In the genomic region with DNA sequence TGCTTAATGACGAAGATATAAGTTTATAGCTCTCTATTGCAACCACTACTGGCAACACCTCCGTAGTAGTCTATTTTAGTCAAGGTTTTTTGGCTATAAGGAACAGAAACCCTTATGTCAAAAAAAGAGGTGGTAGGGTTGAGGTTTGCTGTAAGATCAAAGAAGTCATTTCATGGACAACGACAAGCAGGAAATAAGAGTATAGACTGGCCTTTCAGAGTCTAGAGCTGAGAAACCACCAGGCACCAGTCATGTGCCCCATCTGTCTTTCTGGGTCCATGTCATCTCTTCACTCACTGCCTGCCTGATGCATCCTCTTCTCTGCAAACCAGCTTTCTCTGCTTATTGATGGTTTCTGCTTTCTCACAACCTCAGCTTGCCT, we compare ENCODE assay signal across 2 cellular contexts.
TF ChIP-seq lines count a peak whose summit lies in the region.

No MANE protein-coding gene starts in this region.

TF ChIP-seq in IMR-90, 13 proteins besides CTCF, POLR2A, EP300 and RAD21 (continued from another document):
- TF ChIP-seq, protein P1, sequence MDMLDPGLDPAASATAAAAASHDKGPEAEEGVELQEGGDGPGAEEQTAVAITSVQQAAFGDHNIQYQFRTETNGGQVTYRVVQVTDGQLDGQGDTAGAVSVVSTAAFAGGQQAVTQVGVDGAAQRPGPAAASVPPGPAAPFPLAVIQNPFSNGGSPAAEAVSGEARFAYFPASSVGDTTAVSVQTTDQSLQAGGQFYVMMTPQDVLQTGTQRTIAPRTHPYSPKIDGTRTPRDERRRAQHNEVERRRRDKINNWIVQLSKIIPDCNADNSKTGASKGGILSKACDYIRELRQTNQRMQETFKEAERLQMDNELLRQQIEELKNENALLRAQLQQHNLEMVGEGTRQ (IDR thresholded peaks at IDR 0.05; ENCODE audit: low read depth, low read length) = no peak
- no peak for TF ChIP-seq RFX5 (IDR thresholded peaks at IDR 0.05; ENCODE audit: low read depth, low read length)
- no peak for TF ChIP-seq NFE2L2 (IDR thresholded peaks at IDR 0.05; ENCODE audit: low read depth, low read length)
- TF ChIP-seq MAZ (IDR thresholded peaks at IDR 0.05; ENCODE audit: borderline replicate concordance, low read depth, low read length) = no peak
- TF ChIP-seq CEBPB (IDR thresholded peaks at IDR 0.05; ENCODE audit: low read depth, low read length) = no peak

TF ChIP-seq in GM23338, 12 proteins besides CTCF, POLR2A, EP300 and RAD21 (continued from another document):
- no peak for TF ChIP-seq CREB1 (CRISPR knock-in tag; IDR thresholded peaks at IDR 0.05; ENCODE audit: low read depth)
- TF ChIP-seq ZNF114 (CRISPR knock-in tag; IDR thresholded peaks at IDR 0.05) = no peak
- TF ChIP-seq, protein P2, sequence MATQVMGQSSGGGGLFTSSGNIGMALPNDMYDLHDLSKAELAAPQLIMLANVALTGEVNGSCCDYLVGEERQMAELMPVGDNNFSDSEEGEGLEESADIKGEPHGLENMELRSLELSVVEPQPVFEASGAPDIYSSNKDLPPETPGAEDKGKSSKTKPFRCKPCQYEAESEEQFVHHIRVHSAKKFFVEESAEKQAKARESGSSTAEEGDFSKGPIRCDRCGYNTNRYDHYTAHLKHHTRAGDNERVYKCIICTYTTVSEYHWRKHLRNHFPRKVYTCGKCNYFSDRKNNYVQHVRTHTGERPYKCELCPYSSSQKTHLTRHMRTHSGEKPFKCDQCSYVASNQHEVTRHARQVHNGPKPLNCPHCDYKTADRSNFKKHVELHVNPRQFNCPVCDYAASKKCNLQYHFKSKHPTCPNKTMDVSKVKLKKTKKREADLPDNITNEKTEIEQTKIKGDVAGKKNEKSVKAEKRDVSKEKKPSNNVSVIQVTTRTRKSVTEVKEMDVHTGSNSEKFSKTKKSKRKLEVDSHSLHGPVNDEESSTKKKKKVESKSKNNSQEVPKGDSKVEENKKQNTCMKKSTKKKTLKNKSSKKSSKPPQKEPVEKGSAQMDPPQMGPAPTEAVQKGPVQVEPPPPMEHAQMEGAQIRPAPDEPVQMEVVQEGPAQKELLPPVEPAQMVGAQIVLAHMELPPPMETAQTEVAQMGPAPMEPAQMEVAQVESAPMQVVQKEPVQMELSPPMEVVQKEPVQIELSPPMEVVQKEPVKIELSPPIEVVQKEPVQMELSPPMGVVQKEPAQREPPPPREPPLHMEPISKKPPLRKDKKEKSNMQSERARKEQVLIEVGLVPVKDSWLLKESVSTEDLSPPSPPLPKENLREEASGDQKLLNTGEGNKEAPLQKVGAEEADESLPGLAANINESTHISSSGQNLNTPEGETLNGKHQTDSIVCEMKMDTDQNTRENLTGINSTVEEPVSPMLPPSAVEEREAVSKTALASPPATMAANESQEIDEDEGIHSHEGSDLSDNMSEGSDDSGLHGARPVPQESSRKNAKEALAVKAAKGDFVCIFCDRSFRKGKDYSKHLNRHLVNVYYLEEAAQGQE (IDR thresholded peaks at IDR 0.05; ENCODE audit: unreplicated experiment) = no peak
- no peak for TF ChIP-seq NANOG (IDR thresholded peaks at IDR 0.05; ENCODE audit: borderline replicate concordance)
- no peak for TF ChIP-seq JUNB (IDR thresholded peaks at IDR 0.05; ENCODE audit: unreplicated experiment)
- TF ChIP-seq, protein P3, sequence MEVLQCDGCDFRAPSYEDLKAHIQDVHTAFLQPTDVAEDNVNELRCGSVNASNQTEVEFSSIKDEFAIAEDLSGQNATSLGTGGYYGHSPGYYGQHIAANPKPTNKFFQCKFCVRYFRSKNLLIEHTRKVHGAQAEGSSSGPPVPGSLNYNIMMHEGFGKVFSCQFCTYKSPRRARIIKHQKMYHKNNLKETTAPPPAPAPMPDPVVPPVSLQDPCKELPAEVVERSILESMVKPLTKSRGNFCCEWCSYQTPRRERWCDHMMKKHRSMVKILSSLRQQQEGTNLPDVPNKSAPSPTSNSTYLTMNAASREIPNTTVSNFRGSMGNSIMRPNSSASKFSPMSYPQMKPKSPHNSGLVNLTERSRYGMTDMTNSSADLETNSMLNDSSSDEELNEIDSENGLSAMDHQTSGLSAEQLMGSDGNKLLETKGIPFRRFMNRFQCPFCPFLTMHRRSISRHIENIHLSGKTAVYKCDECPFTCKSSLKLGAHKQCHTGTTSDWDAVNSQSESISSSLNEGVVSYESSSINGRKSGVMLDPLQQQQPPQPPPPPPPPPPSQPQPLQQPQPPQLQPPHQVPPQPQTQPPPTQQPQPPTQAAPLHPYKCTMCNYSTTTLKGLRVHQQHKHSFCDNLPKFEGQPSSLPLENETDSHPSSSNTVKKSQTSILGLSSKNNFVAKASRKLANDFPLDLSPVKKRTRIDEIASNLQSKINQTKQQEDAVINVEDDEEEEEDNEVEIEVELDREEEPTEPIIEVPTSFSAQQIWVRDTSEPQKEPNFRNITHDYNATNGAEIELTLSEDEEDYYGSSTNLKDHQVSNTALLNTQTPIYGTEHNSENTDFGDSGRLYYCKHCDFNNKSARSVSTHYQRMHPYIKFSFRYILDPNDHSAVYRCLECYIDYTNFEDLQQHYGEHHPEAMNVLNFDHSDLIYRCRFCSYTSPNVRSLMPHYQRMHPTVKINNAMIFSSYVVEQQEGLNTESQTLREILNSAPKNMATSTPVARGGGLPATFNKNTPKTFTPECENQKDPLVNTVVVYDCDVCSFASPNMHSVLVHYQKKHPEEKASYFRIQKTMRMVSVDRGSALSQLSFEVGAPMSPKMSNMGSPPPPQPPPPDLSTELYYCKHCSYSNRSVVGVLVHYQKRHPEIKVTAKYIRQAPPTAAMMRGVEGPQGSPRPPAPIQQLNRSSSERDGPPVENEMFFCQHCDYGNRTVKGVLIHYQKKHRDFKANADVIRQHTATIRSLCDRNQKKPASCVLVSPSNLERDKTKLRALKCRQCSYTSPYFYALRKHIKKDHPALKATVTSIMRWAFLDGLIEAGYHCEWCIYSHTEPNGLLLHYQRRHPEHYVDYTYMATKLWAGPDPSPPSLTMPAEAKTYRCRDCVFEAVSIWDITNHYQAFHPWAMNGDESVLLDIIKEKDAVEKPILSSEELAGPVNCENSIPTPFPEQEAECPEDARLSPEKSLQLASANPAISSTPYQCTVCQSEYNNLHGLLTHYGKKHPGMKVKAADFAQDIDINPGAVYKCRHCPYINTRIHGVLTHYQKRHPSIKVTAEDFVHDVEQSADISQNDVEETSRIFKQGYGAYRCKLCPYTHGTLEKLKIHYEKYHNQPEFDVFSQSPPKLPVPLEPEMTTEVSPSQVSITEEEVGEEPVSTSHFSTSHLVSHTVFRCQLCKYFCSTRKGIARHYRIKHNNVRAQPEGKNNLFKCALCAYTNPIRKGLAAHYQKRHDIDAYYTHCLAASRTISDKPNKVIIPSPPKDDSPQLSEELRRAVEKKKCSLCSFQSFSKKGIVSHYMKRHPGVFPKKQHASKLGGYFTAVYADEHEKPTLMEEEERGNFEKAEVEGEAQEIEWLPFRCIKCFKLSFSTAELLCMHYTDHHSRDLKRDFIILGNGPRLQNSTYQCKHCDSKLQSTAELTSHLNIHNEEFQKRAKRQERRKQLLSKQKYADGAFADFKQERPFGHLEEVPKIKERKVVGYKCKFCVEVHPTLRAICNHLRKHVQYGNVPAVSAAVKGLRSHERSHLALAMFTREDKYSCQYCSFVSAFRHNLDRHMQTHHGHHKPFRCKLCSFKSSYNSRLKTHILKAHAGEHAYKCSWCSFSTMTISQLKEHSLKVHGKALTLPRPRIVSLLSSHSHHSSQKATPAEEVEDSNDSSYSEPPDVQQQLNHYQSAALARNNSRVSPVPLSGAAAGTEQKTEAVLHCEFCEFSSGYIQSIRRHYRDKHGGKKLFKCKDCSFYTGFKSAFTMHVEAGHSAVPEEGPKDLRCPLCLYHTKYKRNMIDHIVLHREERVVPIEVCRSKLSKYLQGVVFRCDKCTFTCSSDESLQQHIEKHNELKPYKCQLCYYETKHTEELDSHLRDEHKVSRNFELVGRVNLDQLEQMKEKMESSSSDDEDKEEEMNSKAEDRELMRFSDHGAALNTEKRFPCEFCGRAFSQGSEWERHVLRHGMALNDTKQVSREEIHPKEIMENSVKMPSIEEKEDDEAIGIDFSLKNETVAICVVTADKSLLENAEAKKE (CRISPR knock-in tag; IDR thresholded peaks at IDR 0.05) = no peak
- no peak for TF ChIP-seq STAT1 (IDR thresholded peaks at IDR 0.05; ENCODE audit: unreplicated experiment)
- no peak for TF ChIP-seq EZH2phosphoT487 (IDR thresholded peaks at IDR 0.05; ENCODE audit: unreplicated experiment)
- no peak for TF ChIP-seq ZNF331 (CRISPR knock-in tag; IDR thresholded peaks at IDR 0.05; ENCODE audit: low read depth)
